ENCODE assay signal across 8 cellular contexts in genomic region chr10:112115781-112116385, GRCh38.
DNase-seq lines count a peak whose midpoint lies in the region; ATAC-seq and TF ChIP-seq lines count a peak whose summit lies in the region.

No MANE protein-coding gene starts in this region.

- H3K79me2 ChIP-seq in SU-DHL-6 (ENCODE audit: insufficient read depth, low read length) (no peaks in the 10 kb centered on the region), mammary epithelial cell (ENCODE audit: insufficient read depth, low read length) (no peaks in the 10 kb centered on the region)

- H2BK120ac ChIP-seq in mesenchymal stem cell (ENCODE audit: low read depth, low read length) = no peak overlapping the region

- no peaks in the 10 kb centered on the region for H3K79me1 ChIP-seq in mesenchymal stem cell (replicated peaks; ENCODE audit: low read length, poor library complexity, severe bottlenecking)

- H3K4me1 ChIP-seq in mammary epithelial cell (ENCODE audit: insufficient read depth, low read length) (no peaks in the 10 kb centered on the region), mesenchymal stem cell (ENCODE audit: control insufficient read depth, insufficient read depth, low read depth, low read length) (no peaks in the 10 kb centered on the region), upper lobe of left lung (no peaks in the 10 kb centered on the region)

- H3K27ac ChIP-seq in SU-DHL-6 (ENCODE audit: low read depth, low read length) = no peak overlapping the region
- H3K27ac ChIP-seq in mammary epithelial cell (ENCODE audit: insufficient read depth, low read depth, low read length) = no peak overlapping the region
- H3K27ac ChIP-seq in mesenchymal stem cell (ENCODE audit: low read length, poor library complexity, severe bottlenecking) = no peak overlapping the region
- H3K27ac ChIP-seq in upper lobe of left lung = no peak overlapping the region

- no peak overlapping the region for H2BK12ac ChIP-seq in mesenchymal stem cell (ENCODE audit: low read length in 2 of 2)

- no peak overlapping the region for H3K18ac ChIP-seq in mesenchymal stem cell (ENCODE audit: low read depth in 1 of 2, low read length in 2 of 2)

- dilution Hi-C loops in mammary epithelial cell (cut with HindIII; ENCODE audit: low sequenced_read_pairs) = no loop called here

- TF ChIP-seq EP300 in upper lobe of left lung (IDR thresholded peaks at IDR 0.05) = no peak

- H4K20me1 ChIP-seq in SU-DHL-6 (ENCODE audit: low read depth, low read length) = no peaks in the 10 kb centered on the region
- H4K20me1 ChIP-seq in mammary epithelial cell (ENCODE audit: insufficient read depth, low read length) = no peaks in the 10 kb centered on the region

- no peak for TF ChIP-seq POLR2A in upper lobe of left lung (IDR thresholded peaks at IDR 0.05)

- TF ChIP-seq CTCF in SU-DHL-6 (IDR thresholded peaks at IDR 0.05; ENCODE audit: insufficient read depth, low read length, poor library complexity, severe bottlenecking) (peak; percentile 61), mammary epithelial cell (conservative IDR thresholded peaks at IDR 0.05 in 1 of 2, IDR thresholded peaks at IDR 0.05 in 1 of 2; ENCODE audit: extremely low read depth in 1 of 2, insufficient read depth in 1 of 2, low read depth in 1 of 2, low read length in 2 of 2) (peak; percentile 88), upper lobe of left lung (IDR thresholded peaks at IDR 0.05) (peak in 5 of 6 experiments; percentile 29 to 56 (median 44))

- WGBS in mammary epithelial cell (ENCODE audit: low coverage, missing lambda C conversion rate) = 48% methylated on average over 12 of the region's 12 CpGs
- 68% methylated on average over 9 of the region's 12 CpGs for WGBS in mesenchymal stem cell
- WGBS in upper lobe of left lung, 2 donors = 67 to 68% methylated on average over 12 of the region's 12 CpGs

- ATAC-seq in GM21367 (IDR thresholded peaks at IDR 0.05; ENCODE audit: unreplicated experiment) = peak; percentile 71
- peak in 1 of 2 donors; percentile 65 for ATAC-seq in upper lobe of left lung (ENCODE audit: low FRiP score in 2 of 2)
- ATAC-seq in GM18520 (IDR thresholded peaks at IDR 0.05; ENCODE audit: unreplicated experiment) = no peak

- CTCF ChIA-PET in mammary epithelial cell (lab: Charles Lee; ENCODE audit: low non-redundant PET) = interaction anchor here (0.8 kb wide), 1 partner anchor 613 kb away, joined by 3 read pairs; no protein-coding TSS in a partner anchor

- no TSS peak for BruUV-seq in mammary epithelial cell (replicated peaks; lab: Mats Ljungman, UMichigan)

- H2BK15ac ChIP-seq in mesenchymal stem cell (ENCODE audit: low read depth, poor library complexity, severe bottlenecking) = no peak overlapping the region

- H3K23ac ChIP-seq in mesenchymal stem cell (ENCODE audit: low read length in 2 of 2) = no peak overlapping the region

- no peak overlapping the region for H4K91ac ChIP-seq in mesenchymal stem cell (ENCODE audit: low read length)

- in situ Hi-C loops in mammary epithelial cell (cut with MboI; ENCODE audit: low sequenced_read_pairs in 2 of 2) = no loop called here

- H3K4me3 ChIP-seq in SU-DHL-6 (ENCODE audit: insufficient read depth, low read length, poor library complexity, severe bottlenecking) (no peak overlapping the region), mammary epithelial cell (replicated peaks in 1 of 3; ENCODE audit: insufficient read depth in 1 of 3, low read depth in 2 of 3, low read length in 3 of 3) (no peak overlapping the region), mesenchymal stem cell (ENCODE audit: insufficient read depth in 1 of 2, low read depth in 1 of 2, low read length in 2 of 2) (no peak overlapping the region), upper lobe of left lung (no peak overlapping the region)

- H3K36me3 ChIP-seq in SU-DHL-6 (ENCODE audit: low read length) (no peaks in the 10 kb centered on the region), mammary epithelial cell (ENCODE audit: insufficient read depth, low read length) (no peaks in the 10 kb centered on the region), mesenchymal stem cell (ENCODE audit: control insufficient read depth in 1 of 2, insufficient read depth in 2 of 2, low read depth in 1 of 2, low read length in 2 of 2) (no peaks in the 10 kb centered on the region), upper lobe of left lung (no peaks in the 10 kb centered on the region)

- no peak overlapping the region for H3K4ac ChIP-seq in mesenchymal stem cell (ENCODE audit: low read depth in 1 of 2, low read length in 2 of 2)

- no peak overlapping the region for H2AK5ac ChIP-seq in mesenchymal stem cell (ENCODE audit: low read length, severe bottlenecking)

- no peak overlapping the region for H2AFZ ChIP-seq in SU-DHL-6 (ENCODE audit: low read depth, low read length, severe bottlenecking)
- no peak overlapping the region for H2AFZ ChIP-seq in mammary epithelial cell (ENCODE audit: low read depth, low read length)
- H2AFZ ChIP-seq in mesenchymal stem cell (ENCODE audit: low read depth, low read length) = no peak overlapping the region

- H3K27me3 ChIP-seq in SU-DHL-6 (ENCODE audit: low read length) (no peaks in the 10 kb centered on the region), mammary epithelial cell (ENCODE audit: insufficient read depth, low read length) (no peaks in the 10 kb centered on the region), mesenchymal stem cell (ENCODE audit: control insufficient read depth in 1 of 2, insufficient read depth in 1 of 2, low read length in 2 of 2) (no peaks in the 10 kb centered on the region), upper lobe of left lung (no peaks in the 10 kb centered on the region)

- H3K4me2 ChIP-seq in SU-DHL-6 (ENCODE audit: low read depth, low read length, poor library complexity, severe bottlenecking) = no peak overlapping the region
- no peak overlapping the region for H3K4me2 ChIP-seq in mammary epithelial cell (ENCODE audit: insufficient read depth, low read depth, low read length)
- no peak overlapping the region for H3K4me2 ChIP-seq in mesenchymal stem cell (ENCODE audit: low read length, poor library complexity, severe bottlenecking)

- no peaks in the 10 kb centered on the region for H3F3A ChIP-seq in SU-DHL-6 (ENCODE audit: insufficient read depth)

- no peak overlapping the region for H2BK5ac ChIP-seq in mesenchymal stem cell (ENCODE audit: low read depth, low read length, poor library complexity, severe bottlenecking)

- no peaks in the 10 kb centered on the region for H3K9me2 ChIP-seq in SU-DHL-6 (replicated peaks; ENCODE audit: insufficient read depth, low read length)

- DNase-seq in EL (peak; percentile 31), HPDE6-E6E7 (ENCODE audit: extremely low spot score) (peak; percentile 26), mammary epithelial cell (peak; percentile 7), mesenchymal stem cell (peak; percentile 4), upper lobe of left lung (peak in 1 of 2 donors; percentile 36)

- intact Hi-C loops in mammary epithelial cell (cut with micrococcal nuclease) = loop anchor here (1.0 kb wide), 2 partner anchors 21 to 199 kb away; no protein-coding TSS in a partner anchor

- no peak overlapping the region for H4K8ac ChIP-seq in mesenchymal stem cell (ENCODE audit: low read length)

- H3K14ac ChIP-seq in mesenchymal stem cell (ENCODE audit: low read length in 2 of 2) = no peak overlapping the region

- no peaks in the 10 kb centered on the region for H3K9me3 ChIP-seq in SU-DHL-6 (ENCODE audit: insufficient read depth, low read length)
- no peaks in the 10 kb centered on the region for H3K9me3 ChIP-seq in mammary epithelial cell (replicated peaks; ENCODE audit: insufficient read depth, low read length)
- no peaks in the 10 kb centered on the region for H3K9me3 ChIP-seq in mesenchymal stem cell (ENCODE audit: control insufficient read depth, low read length)
- no peaks in the 10 kb centered on the region for H3K9me3 ChIP-seq in upper lobe of left lung

- H3K9ac ChIP-seq in SU-DHL-6 (ENCODE audit: low read length) = no peak overlapping the region
- H3K9ac ChIP-seq in mammary epithelial cell (ENCODE audit: insufficient read depth, low read length) = no peak overlapping the region
- H3K9ac ChIP-seq in mesenchymal stem cell (ENCODE audit: low read length) = no peak overlapping the region
